In the genomic region with DNA sequence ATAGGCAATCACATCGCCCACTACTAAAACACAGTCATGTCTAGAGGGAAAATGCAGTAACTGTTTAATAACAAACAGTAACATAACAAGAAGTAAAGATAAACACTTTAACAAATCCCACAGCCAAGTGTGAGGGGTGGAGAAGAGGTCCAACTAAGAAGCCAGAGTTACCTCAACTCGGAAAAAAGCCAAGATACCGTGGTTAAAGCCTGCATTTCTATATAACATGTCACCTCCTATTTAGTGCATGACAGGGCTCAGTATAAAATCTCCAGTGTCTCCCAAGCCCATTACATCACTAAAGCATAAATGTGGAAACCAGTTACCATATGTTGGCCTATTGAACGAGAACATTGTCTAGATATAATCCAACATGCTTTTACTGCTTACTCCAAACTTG, we compare ENCODE assay signal across 34 cellular contexts.
"Had no signal": no experiment of that assay in that cellular context is flagged by ENCODE, and none has a peak within 500 bp of the region (broad histone marks: within the 10 kb centered on the region; RNA-seq: fewer than 3 reads in every experiment).

No MANE protein-coding gene starts in this region.

- H3K4me3 Mint-ChIP-seq: activated B cell treated with CpG ODN at 0.5 μM for 24 hours; activated CD4-positive, alpha-beta memory T cell treated with anti-CD3 and anti-CD28 coated beads for 36 hours; activated naive CD4-positive, alpha-beta T cell treated with anti-CD3 and anti-CD28 coated beads, Interleukin-2, amount 10 ng/mL, durations not matched to agents 7 days and 5 days; activated naive CD8-positive, alpha-beta T cell; activated naive CD8-positive, alpha-beta T cell treated with anti-CD3 and anti-CD28 coated beads, Interleukin-2, amount 50 U/mL, for 24 hours; activated T-cell treated with anti-CD3 and anti-CD28 coated beads, Interleukin-2, amount 50 U/mL, for 4 hours; activated T-helper 1 cell treated with anti-CD3 and anti-CD28 coated beads, Interleukin-12 subunit alpha, Interleukin-12 subunit beta, Interleukin-2, Interleukin-4 antibody, amounts not matched to agents 30 ng/mL and 10 ng/mL and 1 ng/mL, durations not matched to agents 14 hours and 24 hours and 36 hours; T-cell; T-helper 17 cell had no signal

- H3K4me1 Mint-ChIP-seq: activated B cell treated with CpG ODN at 0.5 μM for 24 hours; activated naive CD4-positive, alpha-beta T cell treated with anti-CD3 and anti-CD28 coated beads, Interleukin-2, amount 10 ng/mL, durations not matched to agents 7 days and 5 days; activated naive CD8-positive, alpha-beta T cell treated with anti-CD3 and anti-CD28 coated beads, Interleukin-2, amount 50 U/mL, for 24 hours; T-cell; T-helper 17 cell had no signal

- ATAC-seq: activated naive CD8-positive, alpha-beta T cell treated with anti-CD3 and anti-CD28 coated beads, Interleukin-2, amount 50 U/mL, for 24 hours; activated T-cell treated with anti-CD3 and anti-CD28 coated beads, Interleukin-2, amount 50 U/mL, for 4 hours; body of pancreas; PC-3; Right ventricle myocardium inferior; SK-N-SH treated with all-trans-retinoic acid at 6 μM for 48 hours; T-cell; T-helper 17 cell had no signal

- H3K9me3 ChIP-seq: body of pancreas, Peyer's patch had no signal

- H3K27ac ChIP-seq: body of pancreas, Peyer's patch, RWPE1, VCaP had no signal

- H3K36me3 Mint-ChIP-seq: activated CD4-positive, alpha-beta memory T cell treated with anti-CD3 and anti-CD28 coated beads for 36 hours; activated naive CD4-positive, alpha-beta T cell treated with anti-CD3 and anti-CD28 coated beads, Interleukin-2, amount 10 ng/mL, durations not matched to agents 7 days and 5 days; activated naive CD8-positive, alpha-beta T cell; T-cell had no signal

- DNase-seq: activated B cell treated with CpG ODN at 0.5 μM for 24 hours; activated CD4-positive, alpha-beta memory T cell treated with anti-CD3 and anti-CD28 coated beads for 36 hours; activated CD4-positive, alpha-beta T cell treated with anti-CD3 and anti-CD28 coated beads for 4 hours; activated CD4-positive, alpha-beta T cell treated with anti-CD3 and anti-CD28 coated beads, Interleukin-2, amount 50 U/mL, for 1 hour; activated CD4-positive, CD25-positive, alpha-beta regulatory T cell treated with anti-CD3 and anti-CD28 coated beads, Interleukin-2, amount 50 U/mL, for 72 hours; activated CD8-positive, alpha-beta memory T cell treated with anti-CD3 and anti-CD28 coated beads, Interleukin-2, amount 50 U/mL, for 4 hours; activated gamma-delta T cell treated with Interleukin-2 at 50 U/mL for 16 hours; activated naive CD4-positive, alpha-beta T cell treated with anti-CD3 and anti-CD28 coated beads, Interleukin-2, amount 10 ng/mL, durations not matched to agents 7 days and 5 days; activated naive CD8-positive, alpha-beta T cell treated with anti-CD3 and anti-CD28 coated beads, Interleukin-2, amount 50 U/mL, for 24 hours; activated T-cell treated with anti-CD3 and anti-CD28 coated beads for 4 hours; activated T-cell treated with anti-CD3 and anti-CD28 coated beads, Interleukin-2, amount 50 U/mL, for 4 hours; anterior cingulate cortex; body of pancreas; caudate nucleus; cerebellar nuclear complex; Kasumi-1; NCI-H1105 treated with DMSO at 0.1 percent for 48 hours; NCI-H1436; NCI-H1694 treated with DMSO at 0.1 percent for 48 hours; NCI-H2029; NCI-H345; NCI-H524 treated with DMSO at 0.1 percent for 48 hours; PC-3; Peyer's patch; SIG-M5; T-cell; T-helper 17 cell had no signal

- H3K36me3 ChIP-seq: Peyer's patch had no signal

- H3K4me3 ChIP-seq: body of pancreas, Peyer's patch had no signal

- H3K4me1 ChIP-seq: body of pancreas, Peyer's patch had no signal

- H3K27me3 Mint-ChIP-seq: activated B cell treated with CpG ODN at 0.5 μM for 24 hours; activated CD4-positive, alpha-beta memory T cell treated with anti-CD3 and anti-CD28 coated beads for 36 hours; activated naive CD4-positive, alpha-beta T cell treated with anti-CD3 and anti-CD28 coated beads, Interleukin-2, amount 10 ng/mL, durations not matched to agents 7 days and 5 days; activated naive CD8-positive, alpha-beta T cell; activated naive CD8-positive, alpha-beta T cell treated with anti-CD3 and anti-CD28 coated beads, Interleukin-2, amount 50 U/mL, for 24 hours; T-cell; T-helper 17 cell had no signal

- FAIRE-seq: bronchial epithelial cell had no signal

- H3K27me3 ChIP-seq: body of pancreas, Peyer's patch had no signal

- H3K27ac Mint-ChIP-seq: activated B cell treated with CpG ODN at 0.5 μM for 24 hours; activated CD4-positive, alpha-beta memory T cell treated with anti-CD3 and anti-CD28 coated beads for 36 hours; activated naive CD4-positive, alpha-beta T cell treated with anti-CD3 and anti-CD28 coated beads, Interleukin-2, amount 10 ng/mL, durations not matched to agents 7 days and 5 days; activated naive CD8-positive, alpha-beta T cell; activated naive CD8-positive, alpha-beta T cell treated with anti-CD3 and anti-CD28 coated beads, Interleukin-2, amount 50 U/mL, for 24 hours; activated T-helper 1 cell treated with anti-CD3 and anti-CD28 coated beads, Interleukin-12 subunit alpha, Interleukin-12 subunit beta, Interleukin-2, Interleukin-4 antibody, amounts not matched to agents 30 ng/mL and 10 ng/mL and 1 ng/mL, durations not matched to agents 14 hours and 24 hours and 36 hours; T-cell; T-helper 17 cell had no signal
